In the genomic region with DNA sequence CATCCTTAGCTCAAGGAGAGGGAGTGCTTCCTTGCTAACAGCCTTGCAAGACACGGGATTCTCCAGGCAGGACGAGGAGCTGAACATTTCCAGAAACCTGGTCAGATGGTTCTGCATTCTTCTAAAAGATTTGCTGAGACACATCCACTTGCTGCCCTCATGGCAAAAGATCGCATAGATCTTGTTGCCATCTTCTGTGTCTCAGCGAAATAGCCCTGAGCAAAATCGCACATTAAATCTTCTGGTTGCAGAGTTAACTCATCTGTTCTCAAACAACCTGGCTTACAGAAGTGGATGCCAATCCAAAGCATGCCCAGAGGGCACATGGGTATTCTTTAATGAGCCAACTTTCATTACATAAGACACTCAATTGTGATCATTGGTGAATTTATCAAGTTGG, we compare ENCODE assay signal across 23 cellular contexts.
DNase-seq lines count a peak whose midpoint lies in the region; ATAC-seq and TF ChIP-seq lines count a peak whose summit lies in the region.
"Had no signal": no experiment of that assay in that cellular context is flagged by ENCODE, and none has a peak within 500 bp of the region (broad histone marks: within the 10 kb centered on the region; RNA-seq: fewer than 3 reads in every experiment).

No MANE protein-coding gene starts in this region.

- no peak for ATAC-seq in GM21515 (IDR thresholded peaks at IDR 0.05; ENCODE audit: unreplicated experiment)
- ATAC-seq: GM12878, HCT116 had no signal

- H3K4me1 Mint-ChIP-seq in mesothelial cell of epicardium: peaks cover 24% of the 10 kb centered on the region
- H3K4me1 Mint-ChIP-seq: CD4-positive, CD25-positive, alpha-beta regulatory T cell had no signal

- H3K4me3 Mint-ChIP-seq in mesothelial cell of epicardium: no peak overlapping the region
- H3K4me3 Mint-ChIP-seq: CD4-positive, CD25-positive, alpha-beta regulatory T cell had no signal

- no peaks in the 10 kb centered on the region for H3K27me3 Mint-ChIP-seq in mesothelial cell of epicardium (ENCODE audit: low read depth)
- H3K27me3 Mint-ChIP-seq: CD4-positive, CD25-positive, alpha-beta regulatory T cell had no signal

- DNase-seq in EH (ENCODE audit: low read depth) (peak; percentile 51), RPMI7951 (ENCODE audit: low read depth) (peak; percentile 74), epithelial cell of esophagus (ENCODE audit: low read depth) (peak; percentile 60), mesothelial cell of epicardium (ENCODE audit: low spot score in 2 of 2, unreplicated experiment in 2 of 2) (no peak), NCI-H2081 (lab: John Stamatoyannopoulos, UW) (no peak)
- no peak for DNase-seq in stimulated activated CD4-positive, alpha-beta T cell treated with anti-CD3 and anti-CD28 coated beads, Interleukin-4, amount 100 ng/mL, for 4 hours
- DNase-seq: BE2C; CD4-positive, CD25-positive, alpha-beta regulatory T cell; COR-L47; DMS153; GF-D8; GOT3; KBM-7; NCI-H1417; NCI-H187; NCI-H2227 treated with DMSO at 0.1 percent for 48 hours; NCI-H510A treated with DMSO at 0.1 percent for 48 hours; NCI-H82; OCI-M1; SIG-M5 had no signal

- no peaks in the 10 kb centered on the region for H3K36me3 Mint-ChIP-seq in mesothelial cell of epicardium
- H3K36me3 Mint-ChIP-seq: CD4-positive, CD25-positive, alpha-beta regulatory T cell had no signal

- peaks cover 15% of the 10 kb centered on the region for H3K9me3 Mint-ChIP-seq in mesothelial cell of epicardium

- TF ChIP-seq CTCF in epithelial cell of esophagus (IDR thresholded peaks at IDR 0.05; ENCODE audit: insufficient read depth, low read depth, low read length, missing control alignments) (no peak), mesothelial cell of epicardium (IDR thresholded peaks at IDR 0.05; ENCODE audit: unreplicated experiment) (no peak)

- no peak overlapping the region for H3K4me3 ChIP-seq in epithelial cell of esophagus (ENCODE audit: low read length)
- H3K4me3 ChIP-seq: GM12878 had no signal

- H3K27ac Mint-ChIP-seq in mesothelial cell of epicardium: peak overlapping the region; percentile 57
- H3K27ac Mint-ChIP-seq: CD4-positive, CD25-positive, alpha-beta regulatory T cell had no signal

Comparison
In these comparisons a context has a peak if more than half of its experiments do, and no peak if none do; other contexts are left out.
1. DNase-seq: peak in EH (single experiment), RPMI7951 (single experiment) and epithelial cell of esophagus (single experiment); none in mesothelial cell of epicardium (0 of 2), stimulated activated CD4-positive, alpha-beta T cell treated with anti-CD3 and anti-CD28 coated beads, Interleukin-4, amount 100 ng/mL, for 4 hours (0 of 2) and NCI-H2081 (0 of 2).